ENCODE assay signal across 14 cellular contexts in the genomic region with DNA sequence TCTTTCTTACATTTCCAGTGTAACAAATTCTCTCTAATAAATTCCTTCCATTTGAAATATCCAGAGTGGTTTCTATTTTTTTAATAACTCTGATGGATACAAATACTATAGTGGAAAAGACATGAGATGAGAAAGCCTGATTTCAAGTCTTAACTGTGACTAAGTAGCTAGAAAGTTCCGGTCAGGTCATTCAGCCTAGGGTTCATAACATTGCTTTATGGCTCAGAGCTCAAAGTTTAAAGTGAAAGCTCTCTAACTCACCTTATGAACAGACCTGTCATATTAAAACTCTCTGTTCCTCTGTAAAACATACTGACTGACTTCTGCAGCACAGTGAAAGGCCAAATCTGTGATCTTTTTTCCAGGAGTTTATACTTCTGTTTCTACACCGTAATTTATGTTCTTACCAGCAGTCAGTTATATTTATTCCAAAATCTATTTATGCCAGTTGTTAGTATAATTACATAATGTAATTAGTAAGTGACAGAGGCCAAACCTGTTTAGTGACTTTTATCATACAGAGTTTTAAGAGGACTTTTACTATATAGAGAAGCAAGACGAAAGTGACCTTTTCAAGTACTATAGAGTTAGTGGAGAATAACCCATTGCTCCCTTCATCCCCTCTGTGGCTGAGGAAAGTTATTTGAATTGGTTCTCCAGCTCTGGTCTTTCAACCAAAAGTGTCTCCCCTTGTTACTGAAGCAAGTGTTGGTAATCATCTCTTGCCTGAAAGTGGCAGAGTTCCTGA.
DNase-seq lines count a peak whose midpoint lies in the region; ATAC-seq and TF ChIP-seq lines count a peak whose summit lies in the region.
"Had no signal": no experiment of that assay in that cellular context is flagged by ENCODE, and none has a peak within 500 bp of the region (broad histone marks: within the 10 kb centered on the region; RNA-seq: fewer than 3 reads in every experiment).

No MANE protein-coding gene starts in this region.

- no peak for TF ChIP-seq CTCF in GM12865 (IDR thresholded peaks at IDR 0.05; ENCODE audit: insufficient read depth, low read depth, low read length, missing control alignments)

- H3K4me3 ChIP-seq in GM12865 (ENCODE audit: low read depth, low read length): no peak overlapping the region
- H3K4me3 ChIP-seq: adrenal gland, MG63, smooth muscle cell had no signal

- ATAC-seq in GM19468 (IDR thresholded peaks at IDR 0.05; ENCODE audit: extremely low read depth, unreplicated experiment): peak; percentile 63
- ATAC-seq in HG02884 (IDR thresholded peaks at IDR 0.05; ENCODE audit: unreplicated experiment): peak; percentile 72
- ATAC-seq in HG03571 (IDR thresholded peaks at IDR 0.05; ENCODE audit: unreplicated experiment): peak; percentile 61
- ATAC-seq: activated CD8-positive, alpha-beta T cell treated with anti-CD3 and anti-CD28 coated beads for 36 hours had no signal

- peak; percentile 43 for DNase-seq in GM12865 (ENCODE audit: low read depth)
- no peak for DNase-seq in superior temporal gyrus (ENCODE audit: extremely low spot score)
- DNase-seq in T1000 (lab: John Stamatoyannopoulos, UW): no peak
- no peak for DNase-seq in SHP77 treated with DMSO at 0.1 percent for 48 hours (lab: John Stamatoyannopoulos, UW)
- no peak for DNase-seq in ureter (ENCODE audit: low spot score)
- DNase-seq: activated CD8-positive, alpha-beta T cell treated with anti-CD3 and anti-CD28 coated beads for 36 hours; adrenal gland; hippocampal formation; MG63; NCI-H510A treated with DMSO at 0.1 percent for 48 hours had no signal
